1 cellular context compared by ENCODE assay signal in genomic region chr1:212118167-212118871, GRCh38.
TF ChIP-seq lines count a peak whose summit lies in the region.

No MANE protein-coding gene starts in this region.

TF ChIP-seq in HEK293, 187 proteins besides CTCF, POLR2A, EP300 and RAD21 (continued from another document):
- TF ChIP-seq ZXDB (tag by site-specific recombination; IDR thresholded peaks at IDR 0.05) (peak; percentile 34; the same call in 1 of the 2 replicates), ZNF664 (tag by site-specific recombination; IDR thresholded peaks at IDR 0.05) (peak; percentile 66; the same call in 1 of the 2 replicates), ZEB2 (tag by site-specific recombination; IDR thresholded peaks at IDR 0.05) (peak; percentile 51; the same call in 1 of the 2 replicates), ZNF362 (tag by site-specific recombination; IDR thresholded peaks at IDR 0.05) (no peak)
TF ChIP-seq in HEK293: peak in this region for 15.
